In genomic region chr20:31698243-31698802, GRCh38 we compare ENCODE assay signal across 11 cellular contexts. TPM values are rescaled to one million over a fixed set of nuclear protein-coding genes. Genes with fewer than 3 reads are reported as not detected.
DNase-seq lines count a peak whose midpoint lies in the region; ATAC-seq and TF ChIP-seq lines count a peak whose summit lies in the region.
"Had no signal": no experiment of that assay in that cellular context is flagged by ENCODE, and none has a peak within 500 bp of the region (broad histone marks: within the 10 kb centered on the region; RNA-seq: fewer than 3 reads in every experiment).

No MANE protein-coding gene starts in this region.

- no peak for DNase-seq in heart right ventricle
- no peak for DNase-seq in Right ventricle myocardium superior
- DNase-seq in caudate nucleus (lab: John Stamatoyannopoulos, UW): no peak
- no peak for DNase-seq in natural killer cell
- DNase-seq in uterus: no peak
- DNase-seq in cerebellar nuclear complex (lab: John Stamatoyannopoulos, UW): no peak
- no peak for DNase-seq in stimulated activated CD4-positive, alpha-beta T cell treated with anti-CD3 and anti-CD28 coated beads, Interleukin-4, amount 100 ng/mL, for 1 hour
- DNase-seq: AML-193 had no signal

- WGBS in heart right ventricle, 2 donors: 89 to 93% methylated on average over 8 of the region's 8 CpGs

- H3K9me3 Mint-ChIP-seq in natural killer cell: no peaks in the 10 kb centered on the region

- intact Hi-C loops in heart right ventricle (cut with DNase I) (no loop called here), Right ventricle myocardium superior (cut with DNase I) (no loop called here), natural killer cell (cut with micrococcal nuclease) (no loop called here), uterus (cut with DNase I; ENCODE audit: low total_unique reads) (no loop called here)

- H3K9me3 ChIP-seq in heart right ventricle (no peaks in the 10 kb centered on the region), uterus (no peaks in the 10 kb centered on the region)

- H3K27ac Mint-ChIP-seq in natural killer cell: peak overlapping the region; percentile 79 to 89

- peaks cover 60 to 80% of the 10 kb centered on the region in 2 donors for H3K4me1 Mint-ChIP-seq in natural killer cell

- H3K4me1 ChIP-seq in heart right ventricle (peaks cover 25 to 100% (median 85%) of the 10 kb centered on the region in 9 donors), uterus (peaks cover 0 to 9% of the 10 kb centered on the region in 2 donors)

- H3K27ac ChIP-seq in heart right ventricle: peak overlapping the region; percentile 55 to 93 (median 86)
- peak overlapping the region; percentile 68 for H3K27ac ChIP-seq in caudate nucleus (ENCODE audit: low read depth, low read length)
- H3K27ac ChIP-seq in uterus: peak overlapping the region; percentile 70 to 75
- H3K27ac ChIP-seq: VCaP had no signal

- TF ChIP-seq CTCF in heart right ventricle (IDR thresholded peaks at IDR 0.05) (no peak), natural killer cell (IDR thresholded peaks at IDR 0.05) (no peak), uterus (IDR thresholded peaks at IDR 0.05) (no peak)

- ATAC-seq in heart right ventricle (no peak), Right ventricle myocardium superior (ENCODE audit: poor library complexity) (no peak), natural killer cell (no peak), GM21576 (IDR thresholded peaks at IDR 0.05; ENCODE audit: unreplicated experiment) (no peak)

- H3K27me3 ChIP-seq in heart right ventricle (no peaks in the 10 kb centered on the region), uterus (no peaks in the 10 kb centered on the region)
- H3K27me3 ChIP-seq: cardiac muscle cell had no signal

- H3K4me3 ChIP-seq in heart right ventricle (no peak overlapping the region), uterus (no peak overlapping the region)
- H3K4me3 ChIP-seq: cardiac muscle cell had no signal

- H3K36me3 ChIP-seq in heart right ventricle (peaks cover 0 to 58% (median 0%) of the 10 kb centered on the region in 9 donors), uterus (no peaks in the 10 kb centered on the region)
- H3K36me3 ChIP-seq: cardiac muscle cell had no signal

- H3K27me3 Mint-ChIP-seq in natural killer cell (ENCODE audit: low read depth in 2 of 2): no peaks in the 10 kb centered on the region

- TF ChIP-seq POLR2A in uterus (IDR thresholded peaks at IDR 0.05): no peak

- peaks cover 10% of the 10 kb centered on the region for H3K36me3 Mint-ChIP-seq in natural killer cell

- H3K4me3 Mint-ChIP-seq in natural killer cell: peak overlapping the region; percentile 14

RNA-seq across cellular contexts. Expression of gene BCL2L1, which starts 24.3 kb away (rescaled TPM):
- total RNA-seq in heart right ventricle (10 to 100 TPM; 34.7 to 97.4 (median 45.9) TPM), Right ventricle myocardium superior (48.7 TPM), natural killer cell (10 to 100 TPM; 67.4 to 92.6 (median 78.6) TPM), uterus (100 to 1,000 TPM in 1 of 4 donors, 10 to 100 TPM in 3; 35.0 to 113 (median 57.4) TPM)
- polyA plus RNA-seq in heart right ventricle: 100 to 1,000 TPM in 1 of 2 donors, 10 to 100 TPM in 1; 35.2 to 128 TPM

RNA-seq across cellular contexts. Expression of gene TPX2, which starts 40.8 kb away (rescaled TPM):
- total RNA-seq in heart right ventricle: 1 to 10 TPM in 4 of 10 donors, under 1 TPM in 6; 0.17 to 9.6 (median 0.85) TPM
- under 1 TPM; 0.29 to 0.72 TPM for polyA plus RNA-seq in heart right ventricle
- total RNA-seq in Right ventricle myocardium superior: 0.97 TPM
- 1 to 10 TPM; 2.2 to 4.2 (median 2.2) TPM for total RNA-seq in natural killer cell
- 10 to 100 TPM in 1 of 4 donors, under 1 TPM in 2, not detected in 1; 0.12 to 32.4 (median 0.59) TPM for total RNA-seq in uterus
